ENCODE assay signal across 8 cellular contexts in the genomic region with DNA sequence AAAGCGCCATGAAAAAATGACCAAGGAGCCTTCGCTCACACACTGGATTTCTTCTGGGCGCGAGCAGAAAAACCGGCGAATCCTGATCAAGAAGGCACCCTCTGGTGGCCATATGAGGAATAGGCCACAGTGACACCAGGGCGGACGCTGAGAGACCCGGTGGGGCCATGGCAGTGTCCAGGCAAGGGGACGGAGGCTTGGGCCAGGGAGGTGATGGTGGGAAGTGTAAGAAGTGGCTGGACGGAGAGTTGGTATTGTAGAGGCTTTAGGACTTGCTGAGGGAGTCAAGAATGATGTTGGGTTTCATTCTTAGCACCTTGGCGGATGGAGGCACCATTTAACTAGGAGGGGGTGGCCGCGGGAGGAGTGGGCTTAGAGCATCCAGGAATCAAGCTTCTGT. TPM values are rescaled to one million over a fixed set of nuclear protein-coding genes. Genes with fewer than 3 reads are reported as not detected.
DNase-seq lines count a peak whose midpoint lies in the region; ATAC-seq and TF ChIP-seq lines count a peak whose summit lies in the region.

No MANE protein-coding gene starts in this region.

- peak; percentile 85 for TF ChIP-seq CTCF in CD4-positive, alpha-beta T cell (IDR thresholded peaks at IDR 0.05)
- TF ChIP-seq CTCF in HCT116 (IDR thresholded peaks at IDR 0.05 in 2 of 3, conservative IDR thresholded peaks at IDR 0.05 in 1 of 3; ENCODE audit: borderline replicate concordance in 1 of 3, insufficient read depth in 1 of 3, low read depth in 2 of 3, low read length in 2 of 3), result peak; percentile 85 to 92 (median 92)
- peak; percentile 98 for TF ChIP-seq CTCF in PC-9 (conservative IDR thresholded peaks at IDR 0.05)

- no peaks in the 10 kb centered on the region for H4K20me1 ChIP-seq in HCT116 (ENCODE audit: insufficient read depth)
- H4K20me1 ChIP-seq in PC-9 (ENCODE audit: insufficient read depth), result no peaks in the 10 kb centered on the region

- peak overlapping the region; percentile 24; the same call in 1 of the 2 replicates for H3K9ac ChIP-seq in HCT116 (ENCODE audit: low read length)

- no peaks in the 10 kb centered on the region for H3K27me3 Mint-ChIP-seq in CD4-positive, alpha-beta T cell
- H3K27me3 Mint-ChIP-seq in activated T-helper 2 cell treated with anti-CD3 and anti-CD28 coated beads, Interferon-gamma antibody, Interleukin-2, Interleukin-4, amounts not matched to agents 10 μg/mL and 5 μg/mL and 100 μg/mL, durations not matched to agents 14 hours and 24 hours and 36 hours (ENCODE audit: low read depth), result peaks cover 10% of the 10 kb centered on the region

- H3K9me2 ChIP-seq in HCT116 (ENCODE audit: insufficient read depth) (no peaks in the 10 kb centered on the region), PC-9 (ENCODE audit: insufficient read depth) (no peaks in the 10 kb centered on the region)

- peak in 9 of 10 experiments; percentile 49 to 67 (median 55) for DNase-seq in CD4-positive, alpha-beta T cell
- DNase-seq in HCT116 (ENCODE audit: low read depth, low spot score) (peak; percentile 45), PC-9 (peak in 1 of 2 experiments; percentile 67), glomerular visceral epithelial cell (ENCODE audit: extremely low spot score) (peak; percentile 52), renal cortical epithelial cell (ENCODE audit: low read depth) (peak; percentile 27), NCI-H128 (lab: John Stamatoyannopoulos, UW; ENCODE audit: unreplicated experiment) (no peak)
- DNase-seq in activated T-helper 2 cell treated with anti-CD3 and anti-CD28 coated beads, Interferon-gamma antibody, Interleukin-2, Interleukin-4, amounts not matched to agents 10 μg/mL and 5 μg/mL and 100 μg/mL, durations not matched to agents 14 hours and 24 hours and 36 hours (ENCODE audit: low spot score), result no peak

- H3K4me2 ChIP-seq in HCT116 (ENCODE audit: low read length) (peak overlapping the region; percentile 63), PC-9 (peak overlapping the region; percentile 44; the same call in 1 of the 2 replicates)

- peaks cover 11% of the 10 kb centered on the region; the same call in 1 of the 2 replicates for H3F3A ChIP-seq in PC-9 (ENCODE audit: insufficient read depth, low read depth)

- H3K4me1 ChIP-seq in HCT116 (ENCODE audit: control insufficient read depth in 1 of 2, insufficient read depth in 2 of 2, low read length in 2 of 2) (peaks cover 21 to 33% of the 10 kb centered on the region in 2 experiments), PC-9 (replicated peaks; ENCODE audit: insufficient read depth) (peaks cover 19% of the 10 kb centered on the region; the same call in 1 of the 2 replicates)

- H3K27me3 ChIP-seq in CD4-positive, alpha-beta T cell (ENCODE audit: control insufficient read depth, insufficient read depth, low read length), result no peaks in the 10 kb centered on the region
- H3K27me3 ChIP-seq in HCT116 (ENCODE audit: insufficient read depth, low read length) (no peaks in the 10 kb centered on the region), PC-9 (ENCODE audit: insufficient read depth, low read depth) (no peaks in the 10 kb centered on the region)

- no peak overlapping the region for H3K4me3 Mint-ChIP-seq in CD4-positive, alpha-beta T cell
- no peak overlapping the region for H3K4me3 Mint-ChIP-seq in activated T-helper 2 cell treated with anti-CD3 and anti-CD28 coated beads, Interferon-gamma antibody, Interleukin-2, Interleukin-4, amounts not matched to agents 10 μg/mL and 5 μg/mL and 100 μg/mL, durations not matched to agents 14 hours and 24 hours and 36 hours (ENCODE audit: low read depth)

- H3K4me3 ChIP-seq in HCT116 (replicated peaks in 1 of 2; ENCODE audit: low read depth in 1 of 2, low read length in 2 of 2) (no peak overlapping the region), PC-9 (no peak overlapping the region)

- peak; percentile 76 for TF ChIP-seq RAD21 in HCT116 (IDR thresholded peaks at IDR 0.05; ENCODE audit: low read depth)

- peak; percentile 80 for ATAC-seq in CD4-positive, alpha-beta T cell (ENCODE audit: poor library complexity)
- ATAC-seq in HCT116 (peak; percentile 72), GM21390 (IDR thresholded peaks at IDR 0.05; ENCODE audit: unreplicated experiment) (no peak)

- RAD21 ChIA-PET in HCT116 (lab: Charles Lee; ENCODE audit: low non-redundant PET in 1 of 2, low total read pairs in 2 of 2, uncharacterized antibody in 2 of 2, unreplicated experiment in 2 of 2), result no interaction called here

- CTCF ChIA-PET in CD4-positive, alpha-beta T cell (lab: Charles Lee), result interaction anchor here (0.8 to 5.2 kb wide), 11 partner anchors 19 to 97 kb away, joined by 3 to 139 read pairs (median 9); a partner anchor contains a TSS
- CTCF ChIA-PET in HCT116 (lab: Charles Lee), result interaction anchor here (0.8 to 3.8 kb wide), 15 partner anchors 10 to 485 kb away, joined by 3 to 44 read pairs (median 8); a partner anchor contains a TSS
- CTCF ChIA-PET in PC-9 (lab: Charles Lee), result interaction anchor here (0.6 to 1.5 kb wide), 6 partner anchors 32 to 645 kb away, joined by 3 to 5 read pairs (median 4); no protein-coding TSS in a partner anchor

- no peak overlapping the region for H3K27ac ChIP-seq in CD4-positive, alpha-beta T cell (ENCODE audit: low read depth, low read length)
- H3K27ac ChIP-seq in HCT116 (ENCODE audit: low read depth, low read length), result no peak overlapping the region
- no peak overlapping the region for H3K27ac ChIP-seq in PC-9

- H3K36me3 Mint-ChIP-seq in CD4-positive, alpha-beta T cell (ENCODE audit: low read depth), result no peaks in the 10 kb centered on the region
- no peaks in the 10 kb centered on the region for H3K36me3 Mint-ChIP-seq in activated T-helper 2 cell treated with anti-CD3 and anti-CD28 coated beads, Interferon-gamma antibody, Interleukin-2, Interleukin-4, amounts not matched to agents 10 μg/mL and 5 μg/mL and 100 μg/mL, durations not matched to agents 14 hours and 24 hours and 36 hours (ENCODE audit: low read depth)

- peaks cover 24% of the 10 kb centered on the region for H3K4me1 Mint-ChIP-seq in CD4-positive, alpha-beta T cell (ENCODE audit: low read depth)
- H3K4me1 Mint-ChIP-seq in activated T-helper 2 cell treated with anti-CD3 and anti-CD28 coated beads, Interferon-gamma antibody, Interleukin-2, Interleukin-4, amounts not matched to agents 10 μg/mL and 5 μg/mL and 100 μg/mL, durations not matched to agents 14 hours and 24 hours and 36 hours (ENCODE audit: low read depth), result peaks cover 22% of the 10 kb centered on the region

- H3K9me3 ChIP-seq in CD4-positive, alpha-beta T cell (ENCODE audit: control insufficient read depth, low read length), result peaks cover 11% of the 10 kb centered on the region
- H3K9me3 ChIP-seq in HCT116 (ENCODE audit: control insufficient read depth in 1 of 2, insufficient read depth in 1 of 2, low read depth in 1 of 2, low read length in 2 of 2) (peaks cover 0 to 18% of the 10 kb centered on the region in 2 experiments; a peak in 1 of 4 replicates), PC-9 (ENCODE audit: insufficient read depth, low read depth) (peaks cover 13% of the 10 kb centered on the region)

- no peaks in the 10 kb centered on the region for H3K79me2 ChIP-seq in HCT116 (ENCODE audit: insufficient read depth, low read length)
- H3K79me2 ChIP-seq in PC-9 (ENCODE audit: low read depth), result no peaks in the 10 kb centered on the region

- H3K36me3 ChIP-seq in HCT116 (ENCODE audit: control insufficient read depth in 1 of 2, insufficient read depth in 2 of 2, low read length in 2 of 2), result no peaks in the 10 kb centered on the region
- no peaks in the 10 kb centered on the region for H3K36me3 ChIP-seq in PC-9 (ENCODE audit: low read depth)

- peak overlapping the region; percentile 12 for H3K27ac Mint-ChIP-seq in CD4-positive, alpha-beta T cell
- H3K27ac Mint-ChIP-seq in activated T-helper 2 cell treated with anti-CD3 and anti-CD28 coated beads, Interferon-gamma antibody, Interleukin-2, Interleukin-4, amounts not matched to agents 10 μg/mL and 5 μg/mL and 100 μg/mL, durations not matched to agents 14 hours and 24 hours and 36 hours, result peak overlapping the region; percentile 48

- intact Hi-C loops in CD4-positive, alpha-beta T cell (cut with DNase I, micrococcal nuclease), result loop anchor here (1.0 to 5.0 kb wide), 9 partner anchors 19 to 478 kb away; no protein-coding TSS in a partner anchor
- intact Hi-C loops in HCT116 (cut with micrococcal nuclease), result loop anchor here (5.0 kb wide), 1 partner anchor 479 kb away; no protein-coding TSS in a partner anchor
- intact Hi-C loops in PC-9 (cut with micrococcal nuclease; ENCODE audit: unreplicated experiment), result loop anchor here (1.0 to 2.0 kb wide), 3 partner anchors 62 to 478 kb away; no protein-coding TSS in a partner anchor
- intact Hi-C loops in activated T-helper 2 cell treated with anti-CD3 and anti-CD28 coated beads, Interferon-gamma antibody, Interleukin-2, Interleukin-4, amounts not matched to agents 10 μg/mL and 5 μg/mL and 100 μg/mL, durations not matched to agents 14 hours and 24 hours and 36 hours (cut with micrococcal nuclease), result loop anchor here (2.0 to 10.0 kb wide), 2 partner anchors 18 to 194 kb away; no protein-coding TSS in a partner anchor

- POLR2A ChIA-PET in CD4-positive, alpha-beta T cell (lab: Charles Lee), result interaction anchor here (0.7 to 5.1 kb wide), 11 partner anchors 9 to 61 kb away, joined by 3 to 57 read pairs (median 4); a partner anchor contains a TSS
- POLR2A ChIA-PET in HCT116 (lab: Charles Lee) (interaction anchor here (0.6 to 0.7 kb wide), 2 partner anchors 14 to 178 kb away, joined by 3 read pairs; no protein-coding TSS in a partner anchor), PC-9 (lab: Charles Lee; ENCODE audit: unreplicated experiment) (no interaction called here)

- H2AFZ ChIP-seq in HCT116 (ENCODE audit: low read depth, low read length, poor library complexity, severe bottlenecking) (peak overlapping the region; percentile 67), PC-9 (no peak overlapping the region)

- H3K9me3 Mint-ChIP-seq in CD4-positive, alpha-beta T cell, result no peaks in the 10 kb centered on the region
- peaks cover 12% of the 10 kb centered on the region for H3K9me3 Mint-ChIP-seq in activated T-helper 2 cell treated with anti-CD3 and anti-CD28 coated beads, Interferon-gamma antibody, Interleukin-2, Interleukin-4, amounts not matched to agents 10 μg/mL and 5 μg/mL and 100 μg/mL, durations not matched to agents 14 hours and 24 hours and 36 hours

- BruUV-seq in HCT116 (replicated peaks; lab: Mats Ljungman, UMichigan) (no TSS peak), PC-9 (replicated peaks; lab: Mats Ljungman, UMichigan) (no TSS peak)

- no peak for TF ChIP-seq POLR2A in HCT116 (IDR thresholded peaks at IDR 0.05; ENCODE audit: borderline replicate concordance, extremely low read depth, insufficient read depth, insufficient read length)

RNA-seq across cellular contexts. Expression of a gene that starts 16.9 kb away (rescaled TPM):
- 100 to 1,000 TPM; 174 to 180 TPM for total RNA-seq in CD4-positive, alpha-beta T cell
- total RNA-seq in HCT116 (2021; ENCODE audit: unreplicated experiment) (62.0 TPM), PC-9 (2021) (79.9 and 90.5 TPM in 2 replicates), renal cortical epithelial cell (3.5 and 13.7 TPM in 2 replicates)
- 122 and 124 TPM in 2 replicates for polyA plus RNA-seq in HCT116 (2012)
- 499 and 506 TPM in 2 replicates for total RNA-seq in activated T-helper 2 cell treated with anti-CD3 and anti-CD28 coated beads, Interferon-gamma antibody, Interleukin-2, Interleukin-4, amounts not matched to agents 10 μg/mL and 5 μg/mL and 100 μg/mL, durations not matched to agents 14 hours and 24 hours and 36 hours

RNA-seq across cellular contexts. Expression of a gene that starts 21.4 kb away (rescaled TPM):
- total RNA-seq in CD4-positive, alpha-beta T cell, result 100 to 1,000 TPM; 134 to 138 TPM
- 3.8 TPM for total RNA-seq in HCT116 (2021; ENCODE audit: unreplicated experiment)
- 4.9 and 6.4 TPM in 2 replicates for polyA plus RNA-seq in HCT116 (2012)
- not detected in 2 replicates for total RNA-seq in PC-9 (2021)
- 45.9 and 49.8 TPM in 2 replicates for total RNA-seq in activated T-helper 2 cell treated with anti-CD3 and anti-CD28 coated beads, Interferon-gamma antibody, Interleukin-2, Interleukin-4, amounts not matched to agents 10 μg/mL and 5 μg/mL and 100 μg/mL, durations not matched to agents 14 hours and 24 hours and 36 hours
- not detected in 2 replicates for total RNA-seq in renal cortical epithelial cell

RNA-seq across cellular contexts. Expression of a gene that starts 48.7 kb away (rescaled TPM):
- total RNA-seq in CD4-positive, alpha-beta T cell, result 1 to 10 TPM; 1.9 to 2.1 TPM
- total RNA-seq in HCT116 (2021; ENCODE audit: unreplicated experiment) (not detected), PC-9 (2021) (not detected in 2 replicates), renal cortical epithelial cell (0.05 TPM in 1 of 2 replicates, not detected in the other)
- polyA plus RNA-seq in HCT116 (2012), result 0.04 TPM in 1 of 2 replicates, not detected in the other
- 0.64 and 0.75 TPM in 2 replicates for total RNA-seq in activated T-helper 2 cell treated with anti-CD3 and anti-CD28 coated beads, Interferon-gamma antibody, Interleukin-2, Interleukin-4, amounts not matched to agents 10 μg/mL and 5 μg/mL and 100 μg/mL, durations not matched to agents 14 hours and 24 hours and 36 hours

Comparison
In these comparisons a context has a peak if more than half of its experiments do, and no peak if none do; other contexts are left out.
1. DNase-seq: peak in CD4-positive, alpha-beta T cell (9 of 10), HCT116 (single experiment), glomerular visceral epithelial cell (single experiment) and renal cortical epithelial cell (single experiment); none in activated T-helper 2 cell treated with anti-CD3 and anti-CD28 coated beads, Interferon-gamma antibody, Interleukin-2, Interleukin-4, amounts not matched to agents 10 μg/mL and 5 μg/mL and 100 μg/mL, durations not matched to agents 14 hours and 24 hours and 36 hours (single experiment) and NCI-H128 (single experiment).
2. Peak in every context shown above with its lines, with median percentiles within 50 percentile points of each other: CTCF ChIP-seq.